In genomic region chr5:113513384-113514262, GRCh38 we compare ENCODE assay signal across 1 cellular context.
TF ChIP-seq lines count a peak whose summit lies in the region.

TSS of gene YTHDC2 (plus strand) at chr5:113513694. CDS start at chr5:113513896, 202 bp downstream.

TF ChIP-seq in GM12878, 131 proteins besides CTCF, POLR2A, EP300 and RAD21 (continued from another document and continues in another):
- TF ChIP-seq REST (IDR thresholded peaks at IDR 0.05; ENCODE audit: low read depth, low read length) (no peak), CBX5 (IDR thresholded peaks at IDR 0.05; ENCODE audit: low read depth) (no peak), SPI1 (IDR thresholded peaks at IDR 0.05; ENCODE audit: borderline replicate concordance, insufficient read depth, low read depth, low read length) (peak; percentile 28; the same call in 1 of the 2 replicates), CHD4 (IDR thresholded peaks at IDR 0.05) (no peak), GABPA (IDR thresholded peaks at IDR 0.05; ENCODE audit: low read depth) (no peak), POLR2AphosphoS2 (IDR thresholded peaks at IDR 0.05; ENCODE audit: low read depth, low read length) (peak; percentile 85; the same call in 1 of the 2 replicates), SIN3A (IDR thresholded peaks at IDR 0.05; ENCODE audit: low read depth, low read length) (no peak; the same call in 1 of the 2 replicates), NBN (IDR thresholded peaks at IDR 0.05) (peak; percentile 98), ATF2 (IDR thresholded peaks at IDR 0.05; ENCODE audit: low read length) (peak; percentile 80; the same call in 1 of the 2 replicates), NR2F1 (conservative IDR thresholded peaks at IDR 0.05) (peak; percentile 90), RAD51 (IDR thresholded peaks at IDR 0.05) (no peak), SREBF1 (IDR thresholded peaks at IDR 0.05; ENCODE audit: low read length) (0 out of 2 replicates have a peak, but pooled peaks have one; percentile 28), CBFB (IDR thresholded peaks at IDR 0.05; ENCODE audit: low read depth) (no peak), ZBTB40 (IDR thresholded peaks at IDR 0.05; ENCODE audit: borderline replicate concordance) (no peak), PBX3 (IDR thresholded peaks at IDR 0.05; ENCODE audit: insufficient replicate concordance, low read depth, low read length) (no peak), BCLAF1 (IDR thresholded peaks at IDR 0.05) (no peak), DPF2 (IDR thresholded peaks at IDR 0.05) (peak; percentile 87), RFX5 (IDR thresholded peaks at IDR 0.05; ENCODE audit: low read depth, low read length) (no peak; the same call in 1 of the 2 replicates), HCFC1 (IDR thresholded peaks at IDR 0.05; ENCODE audit: low read length) (peak; percentile 29; the same call in 1 of the 2 replicates), SUZ12 (IDR thresholded peaks at IDR 0.05; ENCODE audit: unreplicated experiment) (no peak), CEBPB (IDR thresholded peaks at IDR 0.05; ENCODE audit: borderline replicate concordance in 1 of 2, low read depth in 2 of 2, low read length in 2 of 2) (no peak), SUPT20H (IDR thresholded peaks at IDR 0.05; ENCODE audit: borderline replicate concordance, control insufficient read depth, low read depth, low read length) (no peak), ESRRA (IDR thresholded peaks at IDR 0.05; ENCODE audit: low read length) (no peak), PKNOX1 (IDR thresholded peaks at IDR 0.05) (peak; percentile 61; the same call in 1 of the 2 replicates), MYC (IDR thresholded peaks at IDR 0.05; ENCODE audit: insufficient read depth, insufficient read length, insufficient replicate concordance, low read length, severe bottlenecking) (no peak), STAT3 (IDR thresholded peaks at IDR 0.05; ENCODE audit: low read depth, low read length) (no peak), CUX1 (IDR thresholded peaks at IDR 0.05; ENCODE audit: insufficient replicate concordance, low read depth, low read length) (no peak), TCF12 (IDR thresholded peaks at IDR 0.05; ENCODE audit: low read depth, low read length) (no peak), SMAD1 (IDR thresholded peaks at IDR 0.05; ENCODE audit: low read depth, partially characterized antibody) (no peak), RELA (IDR thresholded peaks at IDR 0.05; ENCODE audit: borderline replicate concordance, partially characterized antibody) (peak; percentile 65), TAF1 (IDR thresholded peaks at IDR 0.05; ENCODE audit: borderline replicate concordance, low read depth, low read length) (peak; percentile 94), PRDM15 (CRISPR knock-in tag; IDR thresholded peaks at IDR 0.05) (no peak)
